Comparison of ENCODE assay signal across 1 cellular context in the genomic region with DNA sequence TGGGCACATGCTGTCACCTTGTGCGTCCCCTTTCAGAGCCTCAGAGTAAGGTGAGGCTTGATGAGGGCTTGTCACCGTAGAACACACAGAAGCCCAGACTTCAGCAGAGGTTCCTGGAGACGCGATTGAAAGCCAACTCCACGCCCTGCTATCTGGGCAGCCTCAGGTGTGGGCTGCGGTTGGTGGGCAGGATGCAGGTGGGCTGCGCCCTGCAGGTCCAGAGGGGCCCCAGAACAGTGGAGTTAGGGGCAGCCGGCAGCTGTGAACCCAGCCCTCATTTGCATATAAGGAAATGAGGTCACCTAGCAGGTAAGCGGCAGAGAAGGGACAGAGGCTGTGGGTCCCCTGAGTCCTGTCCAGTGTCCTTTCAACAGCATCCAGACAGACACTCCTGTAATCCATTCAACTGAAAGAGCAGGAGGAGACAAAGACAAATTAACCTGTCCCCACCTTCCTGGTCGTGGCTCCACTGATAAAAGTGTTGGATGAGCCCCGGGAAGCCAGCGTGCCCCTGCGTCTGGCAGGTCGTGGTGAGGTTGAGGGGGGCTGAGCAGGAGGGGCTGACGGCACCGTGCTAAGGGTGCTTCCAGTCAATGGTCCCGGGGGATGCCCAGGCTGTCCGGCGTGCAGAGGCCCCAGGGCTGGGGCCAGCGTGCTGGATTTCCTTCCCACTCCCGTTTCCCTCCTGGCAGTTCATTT.
TF ChIP-seq lines count a peak whose summit lies in the region.

No MANE protein-coding gene starts in this region.

TF ChIP-seq in A549, 52 proteins besides CTCF, POLR2A, EP300 and RAD21:
- TF ChIP-seq ESRRA (IDR thresholded peaks at IDR 0.05; ENCODE audit: borderline replicate concordance, low read length) (no peak), SREBF2 (IDR thresholded peaks at IDR 0.05) (no peak)
- TF ChIP-seq, protein P1, sequence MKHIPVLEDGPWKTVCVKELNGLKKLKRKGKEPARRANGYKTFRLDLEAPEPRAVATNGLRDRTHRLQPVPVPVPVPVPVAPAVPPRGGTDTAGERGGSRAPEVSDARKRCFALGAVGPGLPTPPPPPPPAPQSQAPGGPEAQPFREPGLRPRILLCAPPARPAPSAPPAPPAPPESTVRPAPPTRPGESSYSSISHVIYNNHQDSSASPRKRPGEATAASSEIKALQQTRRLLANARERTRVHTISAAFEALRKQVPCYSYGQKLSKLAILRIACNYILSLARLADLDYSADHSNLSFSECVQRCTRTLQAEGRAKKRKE (CRISPR knock-in tag; IDR thresholded peaks at IDR 0.05; ENCODE audit: low read depth), result no peak
